Comparison of ENCODE assay signal across 22 cellular contexts in genomic region chr4:148845609-148846008, GRCh38.
DNase-seq lines count a peak whose midpoint lies in the region; ATAC-seq, FAIRE-seq and TF ChIP-seq lines count a peak whose summit lies in the region.
"Had no signal": no experiment of that assay in that cellular context is flagged by ENCODE, and none has a peak within 500 bp of the region (broad histone marks: within the 10 kb centered on the region; RNA-seq: fewer than 3 reads in every experiment).

No MANE protein-coding gene starts in this region.

- BruUV-seq in OCI-LY7 (replicated peaks; lab: Mats Ljungman, UMichigan): no TSS peak

- no peaks in the 10 kb centered on the region for H3K9me3 ChIP-seq in BLaER1 treated with 17β-estradiol and CSF1 and Interleukin-3, amounts not matched to agents 10 nM and 100 nM (replicated peaks in 1 of 11)
- H3K9me3 ChIP-seq in OCI-LY7 (ENCODE audit: low read length) (no peaks in the 10 kb centered on the region), body of pancreas (no peaks in the 10 kb centered on the region), pancreas (no peaks in the 10 kb centered on the region)
- H3K9me3 ChIP-seq: Caco-2 had no signal

- H3K27me3 ChIP-seq in BLaER1 treated with 17β-estradiol and CSF1 and Interleukin-3, amounts not matched to agents 10 nM and 100 nM: no peaks in the 10 kb centered on the region
- H3K27me3 ChIP-seq in body of pancreas (no peaks in the 10 kb centered on the region), pancreas (no peaks in the 10 kb centered on the region)

- DNase-seq in OCI-LY7 (ENCODE audit: low spot score) (no peak), body of pancreas (peak; percentile 68 to 88 (median 75)), pancreas (peak in 4 of 6 donors; percentile 34 to 76 (median 66)), COLO668 (lab: John Stamatoyannopoulos, UW; ENCODE audit: unreplicated experiment) (no peak), hepatic stellate cell (ENCODE audit: low spot score) (no peak), NOMO-1 treated with dmso at 0.1 percent for 144 hours (lab: John Stamatoyannopoulos, UW; ENCODE audit: unreplicated experiment) (no peak)
- DNase-seq in stimulated activated CD4-positive, alpha-beta T cell treated with anti-CD3 and anti-CD28 coated beads, Interleukin-2, amount 100 ng/mL, for 48 hours: no peak
- DNase-seq: 8988T; C1 segment of cervical spinal cord; Caco-2; CD4-positive, CD25-positive, alpha-beta regulatory T cell; CD8-positive, alpha-beta memory T cell; GM23248; H7; HFFc6 had no signal

- H3K79me2 ChIP-seq in OCI-LY7 (ENCODE audit: insufficient read depth, low read depth, low read length): no peaks in the 10 kb centered on the region

- no peaks in the 10 kb centered on the region for H4K20me1 ChIP-seq in BLaER1 treated with 17β-estradiol and CSF1 and Interleukin-3, amounts not matched to agents 10 nM and 100 nM
- H4K20me1 ChIP-seq in OCI-LY7 (ENCODE audit: insufficient read depth, low read length): no peaks in the 10 kb centered on the region

- intact Hi-C loops in OCI-LY7 (cut with micrococcal nuclease; ENCODE audit: unreplicated experiment): no loop called here
- intact Hi-C loops in body of pancreas (cut with DNase I): no loop called here
- intact Hi-C loops in pancreas (cut with DNase I): no loop called here

- ATAC-seq in body of pancreas (peak; percentile 80), pancreas (peak; percentile 72 to 81 (median 77))
- ATAC-seq: HCT116 had no signal

- TF ChIP-seq POLR2A in body of pancreas (IDR thresholded peaks at IDR 0.05): no peak

- H3K27ac ChIP-seq in BLaER1 treated with 17β-estradiol and CSF1 and Interleukin-3, amounts not matched to agents 10 nM and 100 nM: no peak overlapping the region
- H3K27ac ChIP-seq in OCI-LY7 (ENCODE audit: low read depth, low read length, poor library complexity, severe bottlenecking) (no peak overlapping the region), body of pancreas (peak overlapping the region in 3 of 4 donors; percentile 64 to 79 (median 74)), pancreas (peak overlapping the region in 3 of 4 donors; percentile 36 to 77 (median 67))
- H3K27ac ChIP-seq: GM23248 had no signal

- H3K4me3 ChIP-seq in BLaER1 treated with 17β-estradiol and CSF1 and Interleukin-3, amounts not matched to agents 10 nM and 100 nM: no peak overlapping the region
- H3K4me3 ChIP-seq in OCI-LY7 (ENCODE audit: low read depth, low read length, poor library complexity, severe bottlenecking) (no peak overlapping the region), body of pancreas (no peak overlapping the region), pancreas (no peak overlapping the region)
- H3K4me3 ChIP-seq: GM23248 had no signal

- CTCF ChIA-PET in OCI-LY7 (lab: Charles Lee; ENCODE audit: unreplicated experiment): no interaction called here

- peak; percentile 20 for FAIRE-seq in pancreas (lab: Jason Lieb, UNC)
- FAIRE-seq: D721Med, G401.6, GM12891, GM19239, HTR-8/SVneo had no signal

- no peaks in the 10 kb centered on the region for H3K9me2 ChIP-seq in OCI-LY7 (ENCODE audit: insufficient read depth, low read length)

- 13 to 15% methylated on average over 1 of the region's 1 CpG for WGBS in body of pancreas, 2 donors
- 9 to 14% methylated on average over 1 of the region's 1 CpG for WGBS in pancreas, 2 donors

- H2AFZ ChIP-seq in OCI-LY7 (ENCODE audit: low read length): peak overlapping the region; percentile 43; the same call in 1 of the 2 replicates
- H2AFZ ChIP-seq: GM23248 had no signal

- TF ChIP-seq CTCF in OCI-LY7 (conservative IDR thresholded peaks at IDR 0.05; ENCODE audit: low read length): no peak
- TF ChIP-seq CTCF in body of pancreas (IDR thresholded peaks at IDR 0.05): no peak
- TF ChIP-seq CTCF in pancreas (IDR thresholded peaks at IDR 0.05): no peak

- H3K4me2 ChIP-seq in BLaER1 treated with 17β-estradiol and CSF1 and Interleukin-3, amounts not matched to agents 10 nM and 100 nM: peak overlapping the region in 8 of 11 experiments; percentile 31 to 71 (median 52); a peak in 17 of 22 replicates
- H3K4me2 ChIP-seq in OCI-LY7 (ENCODE audit: low read length): no peak overlapping the region

- peaks cover 4 to 25% (median 21%) of the 10 kb centered on the region in 10 experiments; a peak in 16 of 20 replicates for H3K4me1 ChIP-seq in BLaER1 treated with 17β-estradiol and CSF1 and Interleukin-3, amounts not matched to agents 10 nM and 100 nM
- no peaks in the 10 kb centered on the region for H3K4me1 ChIP-seq in OCI-LY7 (ENCODE audit: insufficient read depth, low read length, poor library complexity, severe bottlenecking)
- peaks cover 35% of the 10 kb centered on the region for H3K4me1 ChIP-seq in body of pancreas
- peaks cover 12 to 23% (median 15%) of the 10 kb centered on the region in 3 donors for H3K4me1 ChIP-seq in pancreas

- POLR2A ChIA-PET in OCI-LY7 (lab: Charles Lee): no interaction called here

- H3K36me3 ChIP-seq in BLaER1 treated with 17β-estradiol and CSF1 and Interleukin-3, amounts not matched to agents 10 nM and 100 nM: no peaks in the 10 kb centered on the region
- H3K36me3 ChIP-seq in OCI-LY7 (ENCODE audit: insufficient read depth, low read length) (no peaks in the 10 kb centered on the region), body of pancreas (replicated peaks in 1 of 2; ENCODE audit: insufficient read depth in 1 of 2, low read depth in 2 of 2) (no peaks in the 10 kb centered on the region), pancreas (no peaks in the 10 kb centered on the region)

- no peak overlapping the region for H3K9ac ChIP-seq in BLaER1 treated with 17β-estradiol and CSF1 and Interleukin-3, amounts not matched to agents 10 nM and 100 nM
- H3K9ac ChIP-seq: GM23248 had no signal

Comparison
In these comparisons a context has a peak if more than half of its experiments do, and no peak if none do; other contexts are left out.
1. H3K27ac ChIP-seq: peak in body of pancreas (3 of 4) and pancreas (3 of 4); none in BLaER1 treated with 17β-estradiol and CSF1 and Interleukin-3, amounts not matched to agents 10 nM and 100 nM (0 of 11) and OCI-LY7 (single experiment).
2. DNase-seq: peak in body of pancreas (4 of 4) and pancreas (4 of 6); none in OCI-LY7 (single experiment), COLO668 (single experiment), stimulated activated CD4-positive, alpha-beta T cell treated with anti-CD3 and anti-CD28 coated beads, Interleukin-2, amount 100 ng/mL, for 48 hours (0 of 2), hepatic stellate cell (single experiment) and NOMO-1 treated with dmso at 0.1 percent for 144 hours (single experiment).